Comparison of ENCODE assay signal across 11 cellular contexts in genomic region chr4:183262776-183263100, GRCh38. TPM values are rescaled to one million over a fixed set of nuclear protein-coding genes. Genes with fewer than 3 reads are reported as not detected.
"Had no signal": no experiment of that assay in that cellular context is flagged by ENCODE, and none has a peak within 500 bp of the region (broad histone marks: within the 10 kb centered on the region; RNA-seq: fewer than 3 reads in every experiment).

No MANE protein-coding gene starts in this region.

- H3K27ac Mint-ChIP-seq: activated B cell treated with CpG ODN at 0.5 μM for 24 hours had no signal

- H3K4me3 ChIP-seq: adrenal gland, stomach had no signal

- H3K9me3 ChIP-seq: adrenal gland, stomach had no signal

- DNase-seq: activated B cell treated with CpG ODN at 0.5 μM for 24 hours had no signal

- H3K27me3 ChIP-seq: adrenal gland, stomach had no signal

- FAIRE-seq: urothelium cell line had no signal

- H3K4me1 Mint-ChIP-seq: activated B cell treated with CpG ODN at 0.5 μM for 24 hours had no signal

- H3K9me3 Mint-ChIP-seq: activated B cell treated with CpG ODN at 0.5 μM for 24 hours; activated CD4-positive, alpha-beta T cell treated with anti-CD3 and anti-CD28 coated beads, Interleukin-2, amount 10 ng/mL, durations not matched to agents 7 days and 5 days had no signal

- H3K4me3 Mint-ChIP-seq: activated B cell treated with CpG ODN at 0.5 μM for 24 hours; activated CD4-positive, alpha-beta T cell treated with anti-CD3 and anti-CD28 coated beads, Interleukin-2, amount 10 ng/mL, durations not matched to agents 7 days and 5 days had no signal

- H3K4me1 ChIP-seq: adrenal gland had no signal

RNA-seq across cellular contexts. Expression of gene CLDN22, which starts 57.3 kb away (rescaled TPM):
- total RNA-seq: activated B cell treated with CpG ODN at 0.5 μM for 24 hours; activated CD4-positive, alpha-beta T cell treated with anti-CD3 and anti-CD28 coated beads, Interleukin-2, amount 10 ng/mL, durations not matched to agents 7 days and 5 days; adrenal gland; kidney epithelial cell; left ventricle myocardium superior; mesenteric fat pad; myocyte; skeletal muscle tissue; stomach had no signal
- polyA plus RNA-seq: adrenal gland had no signal

RNA-seq across cellular contexts. Expression of gene CLDN24, which starts 59.5 kb away (rescaled TPM):
- total RNA-seq: activated B cell treated with CpG ODN at 0.5 μM for 24 hours; activated CD4-positive, alpha-beta T cell treated with anti-CD3 and anti-CD28 coated beads, Interleukin-2, amount 10 ng/mL, durations not matched to agents 7 days and 5 days; adrenal gland; kidney epithelial cell; left ventricle myocardium superior; mesenteric fat pad; myocyte; skeletal muscle tissue; stomach had no signal
- polyA plus RNA-seq: adrenal gland, thymus had no signal
